ENCODE assay signal across 15 cellular contexts in genomic region chr3:17607905-17608304, GRCh38.
A peak's percentile ranks its signal among the peaks of the same experiment; 100 is the strongest.
DNase-seq lines count a peak whose midpoint lies in the region; ATAC-seq and TF ChIP-seq lines count a peak whose summit lies in the region.
"Had no signal": no experiment of that assay in that cellular context is flagged by ENCODE, and none has a peak within 500 bp of the region (broad histone marks: within the 10 kb centered on the region; RNA-seq: fewer than 3 reads in every experiment).

No MANE protein-coding gene starts in this region.

- RAD21 ChIA-PET in HCT116 (lab: Charles Lee; ENCODE audit: low non-redundant PET in 1 of 2, low total read pairs in 2 of 2, uncharacterized antibody in 2 of 2, unreplicated experiment in 2 of 2) = no interaction called here

- H3K36me3 ChIP-seq in mammary epithelial cell (ENCODE audit: insufficient read depth, low read length) = no peaks in the 10 kb centered on the region
- H3K36me3 ChIP-seq in HCT116 (ENCODE audit: control insufficient read depth in 1 of 2, insufficient read depth in 2 of 2, low read length in 2 of 2) = no peaks in the 10 kb centered on the region

- H3K27me3 ChIP-seq in mammary epithelial cell (ENCODE audit: insufficient read depth, low read length) (no peaks in the 10 kb centered on the region), HCT116 (ENCODE audit: insufficient read depth, low read length) (no peaks in the 10 kb centered on the region)
- H3K27me3 ChIP-seq: BLaER1 treated with 17β-estradiol and CSF1 and Interleukin-3, amounts not matched to agents 10 nM and 100 nM had no signal

- H3K4me3 Mint-ChIP-seq in MCF 10A (ENCODE audit: unreplicated experiment) (no peak overlapping the region), endothelial cell (ENCODE audit: unreplicated experiment) (no peak overlapping the region)
- no peak overlapping the region for H3K4me3 Mint-ChIP-seq in central memory CD8-positive, alpha-beta T cell
- no peak overlapping the region for H3K4me3 Mint-ChIP-seq in activated T-cell treated with anti-CD3 and anti-CD28 coated beads, Interleukin-2, amount 50 U/mL, for 24 hours
- H3K4me3 Mint-ChIP-seq: B cell; CD8-positive, alpha-beta T cell had no signal

- TF ChIP-seq RAD21 in HCT116 (IDR thresholded peaks at IDR 0.05; ENCODE audit: low read depth) = no peak

- intact Hi-C loops in MCF 10A (cut with micrococcal nuclease) = no loop called here
- intact Hi-C loops in mammary epithelial cell (cut with micrococcal nuclease) = no loop called here
- intact Hi-C loops in HCT116 (cut with micrococcal nuclease) = no loop called here

- H3K27ac ChIP-seq in mammary epithelial cell (ENCODE audit: insufficient read depth, low read depth, low read length) (no peak overlapping the region), HCT116 (ENCODE audit: low read depth, low read length) (no peak overlapping the region)
- H3K27ac ChIP-seq: BLaER1 treated with 17β-estradiol and CSF1 and Interleukin-3, amounts not matched to agents 10 nM and 100 nM had no signal

- H3K4me1 ChIP-seq in mammary epithelial cell (ENCODE audit: insufficient read depth, low read length) = peaks cover 11% of the 10 kb centered on the region
- peaks cover 16 to 23% of the 10 kb centered on the region in 2 experiments for H3K4me1 ChIP-seq in HCT116 (ENCODE audit: control insufficient read depth in 1 of 2, insufficient read depth in 2 of 2, low read length in 2 of 2)

- H3K27me3 Mint-ChIP-seq in MCF 10A (ENCODE audit: insufficient read depth, unreplicated experiment) (no peaks in the 10 kb centered on the region), endothelial cell (ENCODE audit: unreplicated experiment) (no peaks in the 10 kb centered on the region)
- H3K27me3 Mint-ChIP-seq in central memory CD8-positive, alpha-beta T cell = no peaks in the 10 kb centered on the region
- H3K27me3 Mint-ChIP-seq in activated T-cell treated with anti-CD3 and anti-CD28 coated beads, Interleukin-2, amount 50 U/mL, for 24 hours = no peaks in the 10 kb centered on the region
- H3K27me3 Mint-ChIP-seq: B cell had no signal

- H2AFZ ChIP-seq in mammary epithelial cell (ENCODE audit: low read depth, low read length) (no peak overlapping the region), HCT116 (ENCODE audit: low read depth, low read length, poor library complexity, severe bottlenecking) (no peak overlapping the region)

- CTCF ChIA-PET in MCF 10A (lab: Yijun Ruan, JAX) (no interaction called here), mammary epithelial cell (lab: Charles Lee; ENCODE audit: low non-redundant PET) (interaction anchor here (0.7 kb wide), 1 partner anchor 1744 kb away, joined by 3 read pairs; no protein-coding TSS in a partner anchor), HCT116 (lab: Charles Lee) (no interaction called here)

- DNase-seq in MCF 10A (ENCODE audit: unreplicated experiment) (no peak), mammary epithelial cell (no peak), HCT116 (ENCODE audit: low read depth, low spot score) (no peak), endothelial cell (ENCODE audit: low spot score) (no peak)
- no peak for DNase-seq in central memory CD8-positive, alpha-beta T cell (ENCODE audit: low spot score in 2 of 2)
- DNase-seq in activated T-cell treated with anti-CD3 and anti-CD28 coated beads, Interleukin-2, amount 50 U/mL, for 24 hours = no peak
- DNase-seq: 8988T; Calu3; CD8-positive, alpha-beta T cell; DMS79 treated with DMSO at 0.1 percent for 48 hours; GF-D8; KG1 had no signal

- H3K36me3 Mint-ChIP-seq in MCF 10A (ENCODE audit: insufficient read depth, unreplicated experiment) = peaks cover 4% of the 10 kb centered on the region
- peaks cover 3% of the 10 kb centered on the region for H3K36me3 Mint-ChIP-seq in central memory CD8-positive, alpha-beta T cell (ENCODE audit: insufficient read depth)
- H3K36me3 Mint-ChIP-seq in activated T-cell treated with anti-CD3 and anti-CD28 coated beads, Interleukin-2, amount 50 U/mL, for 24 hours (ENCODE audit: low read depth) = peaks cover 23% of the 10 kb centered on the region
- H3K36me3 Mint-ChIP-seq in endothelial cell (ENCODE audit: low read depth, unreplicated experiment) = no peaks in the 10 kb centered on the region

- in situ Hi-C loops in mammary epithelial cell (cut with MboI; ENCODE audit: low sequenced_read_pairs in 2 of 2) = no loop called here

- POLR2A ChIA-PET in MCF 10A (lab: Yijun Ruan, JAX) = no interaction called here
- POLR2A ChIA-PET in HCT116 (lab: Charles Lee) = no interaction called here

- H3K4me2 ChIP-seq in mammary epithelial cell (ENCODE audit: insufficient read depth, low read depth, low read length) (no peak overlapping the region), HCT116 (ENCODE audit: low read length) (no peak overlapping the region)

- no peak for TF ChIP-seq CTCF in MCF 10A (IDR thresholded peaks at IDR 0.05; ENCODE audit: unreplicated experiment)
- TF ChIP-seq CTCF in mammary epithelial cell (conservative IDR thresholded peaks at IDR 0.05 in 1 of 2, IDR thresholded peaks at IDR 0.05 in 1 of 2; ENCODE audit: extremely low read depth in 1 of 2, insufficient read depth in 1 of 2, low read depth in 1 of 2, low read length in 2 of 2) = no peak
- TF ChIP-seq CTCF in HCT116 (IDR thresholded peaks at IDR 0.05 in 2 of 3, conservative IDR thresholded peaks at IDR 0.05 in 1 of 3; ENCODE audit: borderline replicate concordance in 1 of 3, insufficient read depth in 1 of 3, low read depth in 2 of 3, low read length in 2 of 3) = no peak
- TF ChIP-seq CTCF in endothelial cell (IDR thresholded peaks at IDR 0.05; ENCODE audit: unreplicated experiment) = no peak

- H4K20me1 ChIP-seq in mammary epithelial cell (ENCODE audit: insufficient read depth, low read length) (no peaks in the 10 kb centered on the region), HCT116 (ENCODE audit: insufficient read depth) (peaks cover 9% of the 10 kb centered on the region; the same call in 1 of the 2 replicates)
- H4K20me1 ChIP-seq: BLaER1 treated with 17β-estradiol and CSF1 and Interleukin-3, amounts not matched to agents 10 nM and 100 nM had no signal

- ATAC-seq in HCT116 = no peak
- ATAC-seq in central memory CD8-positive, alpha-beta T cell (replicated peaks; ENCODE audit: extremely low read depth, poor library complexity, severe bottlenecking) = no peak
- ATAC-seq in GM19035 (IDR thresholded peaks at IDR 0.05; ENCODE audit: unreplicated experiment) = no peak
- ATAC-seq: CD8-positive, alpha-beta T cell had no signal

- H3K9ac ChIP-seq in mammary epithelial cell (ENCODE audit: insufficient read depth, low read length) (no peak overlapping the region), HCT116 (ENCODE audit: low read length) (no peak overlapping the region)
- H3K9ac ChIP-seq: BLaER1 treated with 17β-estradiol and CSF1 and Interleukin-3, amounts not matched to agents 10 nM and 100 nM had no signal

- no peak for TF ChIP-seq POLR2A in HCT116 (IDR thresholded peaks at IDR 0.05; ENCODE audit: borderline replicate concordance, extremely low read depth, insufficient read depth, insufficient read length)

- no peaks in the 10 kb centered on the region for H3K9me3 ChIP-seq in mammary epithelial cell (replicated peaks; ENCODE audit: insufficient read depth, low read length)
- H3K9me3 ChIP-seq in HCT116 (ENCODE audit: control insufficient read depth in 1 of 2, insufficient read depth in 1 of 2, low read depth in 1 of 2, low read length in 2 of 2) = no peaks in the 10 kb centered on the region

- WGBS in mammary epithelial cell (ENCODE audit: low coverage, missing lambda C conversion rate) = 94% methylated on average over 8 of the region's 8 CpGs

- no peaks in the 10 kb centered on the region for H3K79me2 ChIP-seq in mammary epithelial cell (ENCODE audit: insufficient read depth, low read length)
- peaks cover 17% of the 10 kb centered on the region for H3K79me2 ChIP-seq in HCT116 (ENCODE audit: insufficient read depth, low read length)

- H3K4me1 Mint-ChIP-seq in MCF 10A (ENCODE audit: insufficient read depth, unreplicated experiment) = peaks cover 13% of the 10 kb centered on the region
- H3K4me1 Mint-ChIP-seq in central memory CD8-positive, alpha-beta T cell = peaks cover 7% of the 10 kb centered on the region
- H3K4me1 Mint-ChIP-seq in activated T-cell treated with anti-CD3 and anti-CD28 coated beads, Interleukin-2, amount 50 U/mL, for 24 hours (ENCODE audit: low read depth) = peaks cover 7% of the 10 kb centered on the region
- H3K4me1 Mint-ChIP-seq in endothelial cell (ENCODE audit: unreplicated experiment) = no peaks in the 10 kb centered on the region

- H3K9me2 ChIP-seq in HCT116 (ENCODE audit: insufficient read depth) = no peaks in the 10 kb centered on the region; the same call in 1 of the 2 replicates

- BruUV-seq in MCF 10A (replicated peaks; lab: Mats Ljungman, UMichigan) = no TSS peak
- no TSS peak for BruUV-seq in mammary epithelial cell (replicated peaks; lab: Mats Ljungman, UMichigan)
- BruUV-seq in HCT116 (replicated peaks; lab: Mats Ljungman, UMichigan) = no TSS peak

- H3K9me3 Mint-ChIP-seq in MCF 10A (ENCODE audit: unreplicated experiment) = no peaks in the 10 kb centered on the region
- H3K9me3 Mint-ChIP-seq in central memory CD8-positive, alpha-beta T cell = no peaks in the 10 kb centered on the region
- peaks cover 7% of the 10 kb centered on the region for H3K9me3 Mint-ChIP-seq in activated T-cell treated with anti-CD3 and anti-CD28 coated beads, Interleukin-2, amount 50 U/mL, for 24 hours
- no peaks in the 10 kb centered on the region for H3K9me3 Mint-ChIP-seq in endothelial cell (ENCODE audit: unreplicated experiment)

- H3K4me3 ChIP-seq in mammary epithelial cell (replicated peaks in 1 of 3; ENCODE audit: insufficient read depth in 1 of 3, low read depth in 2 of 3, low read length in 3 of 3) (no peak overlapping the region), HCT116 (replicated peaks in 1 of 2; ENCODE audit: low read depth in 1 of 2, low read length in 2 of 2) (no peak overlapping the region)
- H3K4me3 ChIP-seq: BLaER1 treated with 17β-estradiol and CSF1 and Interleukin-3, amounts not matched to agents 10 nM and 100 nM had no signal

- H3K27ac Mint-ChIP-seq in MCF 10A (ENCODE audit: low read depth, unreplicated experiment) (peak overlapping the region; percentile 14), endothelial cell (ENCODE audit: unreplicated experiment) (no peak overlapping the region)
- peak overlapping the region; percentile 47 for H3K27ac Mint-ChIP-seq in central memory CD8-positive, alpha-beta T cell (ENCODE audit: low read depth)
- H3K27ac Mint-ChIP-seq in activated T-cell treated with anti-CD3 and anti-CD28 coated beads, Interleukin-2, amount 50 U/mL, for 24 hours = no peak overlapping the region
- H3K27ac Mint-ChIP-seq: B cell; CD8-positive, alpha-beta T cell had no signal

- dilution Hi-C loops in mammary epithelial cell (cut with HindIII; ENCODE audit: low sequenced_read_pairs) = no loop called here

TF ChIP-seq in HCT116, 20 proteins besides CTCF, POLR2A, EP300 and RAD21:
- 0 out of 2 replicates have a peak, but pooled peaks have one; percentile 35 for TF ChIP-seq CEBPB (IDR thresholded peaks at IDR 0.05; ENCODE audit: low read depth)
- no peak for TF ChIP-seq SP1 (IDR thresholded peaks at IDR 0.05; ENCODE audit: low read depth)

Comparison
In these comparisons a context has a peak if more than half of its experiments do, and no peak if none do; other contexts are left out.
1. H3K27ac Mint-ChIP-seq: peak in MCF 10A (single experiment) and central memory CD8-positive, alpha-beta T cell (single experiment); none in activated T-cell treated with anti-CD3 and anti-CD28 coated beads, Interleukin-2, amount 50 U/mL, for 24 hours (single experiment) and endothelial cell (single experiment).